ENCODE assay signal across 1 cellular context in the genomic region with DNA sequence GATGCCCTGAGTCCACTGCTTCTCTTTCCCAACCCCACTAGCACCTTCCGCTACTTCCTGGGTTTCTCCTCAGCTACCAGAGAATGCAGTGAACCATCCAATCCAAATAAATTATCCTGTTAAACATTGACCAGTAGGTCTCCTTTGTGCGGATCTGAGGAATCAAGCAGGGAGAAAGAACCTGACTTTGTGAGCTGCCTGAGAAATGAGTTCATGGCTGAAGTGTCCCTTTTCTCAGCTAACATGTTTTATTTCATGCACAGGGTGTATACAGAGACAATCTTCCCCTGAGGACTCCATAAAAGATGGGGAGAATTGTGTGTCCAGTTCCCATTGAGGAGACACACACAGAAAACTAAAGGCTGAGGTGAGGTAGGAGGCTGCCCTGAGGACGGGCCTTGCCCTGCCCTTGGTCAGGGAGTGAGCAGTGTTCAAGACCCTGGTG.
TF ChIP-seq lines count a peak whose summit lies in the region.

No MANE protein-coding gene starts in this region.

TF ChIP-seq in K562, 482 proteins besides CTCF, POLR2A, EP300 and RAD21 (continued from another document and continues in another):
- TF ChIP-seq, protein P1, sequence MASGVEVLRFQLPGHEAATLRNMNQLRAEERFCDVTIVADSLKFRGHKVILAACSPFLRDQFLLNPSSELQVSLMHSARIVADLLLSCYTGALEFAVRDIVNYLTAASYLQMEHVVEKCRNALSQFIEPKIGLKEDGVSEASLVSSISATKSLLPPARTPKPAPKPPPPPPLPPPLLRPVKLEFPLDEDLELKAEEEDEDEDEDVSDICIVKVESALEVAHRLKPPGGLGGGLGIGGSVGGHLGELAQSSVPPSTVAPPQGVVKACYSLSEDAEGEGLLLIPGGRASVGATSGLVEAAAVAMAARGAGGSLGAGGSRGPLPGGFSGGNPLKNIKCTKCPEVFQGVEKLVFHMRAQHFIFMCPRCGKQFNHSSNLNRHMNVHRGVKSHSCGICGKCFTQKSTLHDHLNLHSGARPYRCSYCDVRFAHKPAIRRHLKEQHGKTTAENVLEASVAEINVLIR (CRISPR knock-in tag; IDR thresholded peaks at IDR 0.05), result 0 out of 2 replicates have a peak, but pooled peaks have one; percentile 32
- TF ChIP-seq ZBTB26 (CRISPR knock-in tag; IDR thresholded peaks at IDR 0.05), result 0 out of 2 replicates have a peak, but pooled peaks have one; percentile 26
- TF ChIP-seq, protein P2, sequence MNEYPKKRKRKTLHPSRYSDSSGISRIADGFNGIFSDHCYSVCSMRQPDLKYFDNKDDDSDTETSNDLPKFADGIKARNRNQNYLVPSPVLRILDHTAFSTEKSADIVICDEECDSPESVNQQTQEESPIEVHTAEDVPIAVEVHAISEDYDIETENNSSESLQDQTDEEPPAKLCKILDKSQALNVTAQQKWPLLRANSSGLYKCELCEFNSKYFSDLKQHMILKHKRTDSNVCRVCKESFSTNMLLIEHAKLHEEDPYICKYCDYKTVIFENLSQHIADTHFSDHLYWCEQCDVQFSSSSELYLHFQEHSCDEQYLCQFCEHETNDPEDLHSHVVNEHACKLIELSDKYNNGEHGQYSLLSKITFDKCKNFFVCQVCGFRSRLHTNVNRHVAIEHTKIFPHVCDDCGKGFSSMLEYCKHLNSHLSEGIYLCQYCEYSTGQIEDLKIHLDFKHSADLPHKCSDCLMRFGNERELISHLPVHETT (CRISPR knock-in tag; conservative IDR thresholded peaks at IDR 0.05 in 1 of 2, IDR thresholded peaks at IDR 0.05 in 1 of 2), result no peak
- TF ChIP-seq STAG1 (CRISPR knock-in tag; IDR thresholded peaks at IDR 0.05; ENCODE audit: borderline replicate concordance), result peak; percentile 23; the same call in 1 of the 2 replicates
- TF ChIP-seq ZNF76 (CRISPR knock-in tag; IDR thresholded peaks at IDR 0.05; ENCODE audit: borderline replicate concordance), result 0 out of 2 replicates have a peak, but pooled peaks have one; percentile 10
- no peak for TF ChIP-seq MYNN (IDR thresholded peaks at IDR 0.05)
- 0 out of 2 replicates have a peak, but pooled peaks have one; percentile 21 for TF ChIP-seq MYNN (CRISPR knock-in tag; IDR thresholded peaks at IDR 0.05)
- TF ChIP-seq SAFB2 (IDR thresholded peaks at IDR 0.05; ENCODE audit: borderline replicate concordance, low read depth, low read length, severe bottlenecking), result no peak
- peak; percentile 58; the same call in 1 of the 2 replicates for TF ChIP-seq ZNF133 (CRISPR knock-in tag; IDR thresholded peaks at IDR 0.05)
- no peak for TF ChIP-seq GATA2 (CRISPR knock-in tag; IDR thresholded peaks at IDR 0.05)
- no peak for TF ChIP-seq PHTF2 (CRISPR knock-in tag; IDR thresholded peaks at IDR 0.05)
- TF ChIP-seq MYC (IDR thresholded peaks at IDR 0.05; ENCODE audit: low read depth, low read length), result 0 out of 2 replicates have a peak, but pooled peaks have one; percentile 22
- TF ChIP-seq MYC (CRISPR knock-in tag; IDR thresholded peaks at IDR 0.05; ENCODE audit: borderline replicate concordance, low read depth), result no peak
- peak; percentile 69; the same call in 1 of the 2 replicates for TF ChIP-seq ZNF785 (CRISPR knock-in tag; IDR thresholded peaks at IDR 0.05)
- 0 out of 2 replicates have a peak, but pooled peaks have one; percentile 37 for TF ChIP-seq ZNF79 (CRISPR knock-in tag; IDR thresholded peaks at IDR 0.05; ENCODE audit: low read depth)
- no peak for TF ChIP-seq SREBF1 (IDR thresholded peaks at IDR 0.05; ENCODE audit: borderline replicate concordance, low read depth, low read length)
- no peak for TF ChIP-seq POLR2H (tag; IDR thresholded peaks at IDR 0.05; ENCODE audit: low read depth)
- TF ChIP-seq CXXC5 (CRISPR knock-in tag; IDR thresholded peaks at IDR 0.05), result no peak
- TF ChIP-seq, protein P3, sequence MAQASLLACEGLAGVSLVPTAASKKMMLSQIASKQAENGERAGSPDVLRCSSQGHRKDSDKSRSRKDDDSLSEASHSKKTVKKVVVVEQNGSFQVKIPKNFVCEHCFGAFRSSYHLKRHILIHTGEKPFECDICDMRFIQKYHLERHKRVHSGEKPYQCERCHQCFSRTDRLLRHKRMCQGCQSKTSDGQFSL (CRISPR knock-in tag; IDR thresholded peaks at IDR 0.05), result no peak
- TF ChIP-seq, protein P3 (tag; IDR thresholded peaks at IDR 0.05), result no peak
- TF ChIP-seq ZNF354B (CRISPR knock-in tag; IDR thresholded peaks at IDR 0.05), result 0 out of 2 replicates have a peak, but pooled peaks have one; percentile 62
- TF ChIP-seq HOMEZ (CRISPR knock-in tag; IDR thresholded peaks at IDR 0.05), result peak; percentile 82; the same call in 1 of the 2 replicates
- 0 out of 2 replicates have a peak, but pooled peaks have one; percentile 16 for TF ChIP-seq ZKSCAN3 (CRISPR knock-in tag; IDR thresholded peaks at IDR 0.05)
- TF ChIP-seq TBL1XR1 (IDR thresholded peaks at IDR 0.05; ENCODE audit: low read length in 2 of 2), result 0 out of 4 replicates have a peak, but pooled peaks of 1 of the 2 experiments have one; percentile 22
- TF ChIP-seq ELF4 (CRISPR knock-in tag; IDR thresholded peaks at IDR 0.05), result peak; percentile 7; the same call in 1 of the 2 replicates
- 0 out of 2 replicates have a peak, but pooled peaks have one; percentile 69 for TF ChIP-seq OTX1 (CRISPR knock-in tag; IDR thresholded peaks at IDR 0.05)
- no peak for TF ChIP-seq ZC3H4 (CRISPR knock-in tag; IDR thresholded peaks at IDR 0.05; ENCODE audit: borderline replicate concordance)
- TF ChIP-seq MEIS2 (IDR thresholded peaks at IDR 0.05; ENCODE audit: partially characterized antibody), result no peak
- TF ChIP-seq ZC3H8 (IDR thresholded peaks at IDR 0.05), result no peak
- no peak for TF ChIP-seq EZH2 (IDR thresholded peaks at IDR 0.05; ENCODE audit: borderline replicate concordance, low read depth, low read length)
- no peak for TF ChIP-seq RUNX1 (IDR thresholded peaks at IDR 0.05; ENCODE audit: low read depth)
- TF ChIP-seq U2AF2 (optimal IDR thresholded peaks at IDR 0.05; ENCODE audit: low read depth, low read length), result no peak
- TF ChIP-seq, protein P4, sequence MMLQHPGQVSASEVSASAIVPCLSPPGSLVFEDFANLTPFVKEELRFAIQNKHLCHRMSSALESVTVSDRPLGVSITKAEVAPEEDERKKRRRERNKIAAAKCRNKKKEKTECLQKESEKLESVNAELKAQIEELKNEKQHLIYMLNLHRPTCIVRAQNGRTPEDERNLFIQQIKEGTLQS (IDR thresholded peaks at IDR 0.05), result no peak
- TF ChIP-seq, protein P4 (CRISPR knock-in tag; conservative IDR thresholded peaks at IDR 0.05), result 0 out of 2 replicates have a peak, but pooled peaks have one; percentile 25
- 0 out of 2 replicates have a peak, but pooled peaks have one; percentile 10 for TF ChIP-seq ZNF408 (CRISPR knock-in tag; IDR thresholded peaks at IDR 0.05; ENCODE audit: low read depth)
- TF ChIP-seq NCOA6 (IDR thresholded peaks at IDR 0.05), result no peak
- TF ChIP-seq PURB (CRISPR knock-in tag; IDR thresholded peaks at IDR 0.05; ENCODE audit: low read depth), result peak; percentile 79; the same call in 1 of the 2 replicates
- TF ChIP-seq, protein P5, sequence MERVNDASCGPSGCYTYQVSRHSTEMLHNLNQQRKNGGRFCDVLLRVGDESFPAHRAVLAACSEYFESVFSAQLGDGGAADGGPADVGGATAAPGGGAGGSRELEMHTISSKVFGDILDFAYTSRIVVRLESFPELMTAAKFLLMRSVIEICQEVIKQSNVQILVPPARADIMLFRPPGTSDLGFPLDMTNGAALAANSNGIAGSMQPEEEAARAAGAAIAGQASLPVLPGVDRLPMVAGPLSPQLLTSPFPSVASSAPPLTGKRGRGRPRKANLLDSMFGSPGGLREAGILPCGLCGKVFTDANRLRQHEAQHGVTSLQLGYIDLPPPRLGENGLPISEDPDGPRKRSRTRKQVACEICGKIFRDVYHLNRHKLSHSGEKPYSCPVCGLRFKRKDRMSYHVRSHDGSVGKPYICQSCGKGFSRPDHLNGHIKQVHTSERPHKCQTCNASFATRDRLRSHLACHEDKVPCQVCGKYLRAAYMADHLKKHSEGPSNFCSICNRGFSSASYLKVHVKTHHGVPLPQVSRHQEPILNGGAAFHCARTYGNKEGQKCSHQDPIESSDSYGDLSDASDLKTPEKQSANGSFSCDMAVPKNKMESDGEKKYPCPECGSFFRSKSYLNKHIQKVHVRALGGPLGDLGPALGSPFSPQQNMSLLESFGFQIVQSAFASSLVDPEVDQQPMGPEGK (CRISPR knock-in tag; IDR thresholded peaks at IDR 0.05; ENCODE audit: borderline replicate concordance), result 0 out of 2 replicates have a peak, but pooled peaks have one; percentile 32
- no peak for TF ChIP-seq NFIX (CRISPR knock-in tag; IDR thresholded peaks at IDR 0.05; ENCODE audit: low read depth)
- no peak for TF ChIP-seq TRIM28 (IDR thresholded peaks at IDR 0.05)
- peak; percentile 3; the same call in 1 of the 2 replicates for TF ChIP-seq IFI16 (CRISPR knock-in tag; IDR thresholded peaks at IDR 0.05)
- TF ChIP-seq TSC22D4 (tag; IDR thresholded peaks at IDR 0.05), result no peak
- TF ChIP-seq TEAD1 (CRISPR knock-in tag; IDR thresholded peaks at IDR 0.05), result 0 out of 4 replicates have a peak, but pooled peaks of 1 of the 2 experiments have one; percentile 25
- TF ChIP-seq SMC3 (conservative IDR thresholded peaks at IDR 0.05; ENCODE audit: insufficient read depth, low read depth, low read length), result peak; percentile 4; the same call in 1 of the 2 replicates
- TF ChIP-seq, protein P6, sequence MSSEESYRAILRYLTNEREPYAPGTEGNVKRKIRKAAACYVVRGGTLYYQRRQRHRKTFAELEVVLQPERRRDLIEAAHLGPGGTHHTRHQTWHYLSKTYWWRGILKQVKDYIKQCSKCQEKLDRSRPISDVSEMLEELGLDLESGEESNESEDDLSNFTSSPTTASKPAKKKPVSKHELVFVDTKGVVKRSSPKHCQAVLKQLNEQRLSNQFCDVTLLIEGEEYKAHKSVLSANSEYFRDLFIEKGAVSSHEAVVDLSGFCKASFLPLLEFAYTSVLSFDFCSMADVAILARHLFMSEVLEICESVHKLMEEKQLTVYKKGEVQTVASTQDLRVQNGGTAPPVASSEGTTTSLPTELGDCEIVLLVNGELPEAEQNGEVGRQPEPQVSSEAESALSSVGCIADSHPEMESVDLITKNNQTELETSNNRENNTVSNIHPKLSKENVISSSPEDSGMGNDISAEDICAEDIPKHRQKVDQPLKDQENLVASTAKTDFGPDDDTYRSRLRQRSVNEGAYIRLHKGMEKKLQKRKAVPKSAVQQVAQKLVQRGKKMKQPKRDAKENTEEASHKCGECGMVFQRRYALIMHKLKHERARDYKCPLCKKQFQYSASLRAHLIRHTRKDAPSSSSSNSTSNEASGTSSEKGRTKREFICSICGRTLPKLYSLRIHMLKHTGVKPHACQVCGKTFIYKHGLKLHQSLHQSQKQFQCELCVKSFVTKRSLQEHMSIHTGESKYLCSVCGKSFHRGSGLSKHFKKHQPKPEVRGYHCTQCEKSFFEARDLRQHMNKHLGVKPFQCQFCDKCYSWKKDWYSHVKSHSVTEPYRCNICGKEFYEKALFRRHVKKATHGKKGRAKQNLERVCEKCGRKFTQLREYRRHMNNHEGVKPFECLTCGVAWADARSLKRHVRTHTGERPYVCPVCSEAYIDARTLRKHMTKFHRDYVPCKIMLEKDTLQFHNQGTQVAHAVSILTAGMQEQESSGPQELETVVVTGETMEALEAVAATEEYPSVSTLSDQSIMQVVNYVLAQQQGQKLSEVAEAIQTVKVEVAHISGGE (CRISPR knock-in tag; IDR thresholded peaks at IDR 0.05), result peak in 1 of 3 experiments; percentile 61; a peak in 2 of 6 replicates
- 0 out of 2 replicates have a peak, but pooled peaks have one; percentile 18 for TF ChIP-seq ERF (CRISPR knock-in tag; IDR thresholded peaks at IDR 0.05)
- TF ChIP-seq ZNF41 (CRISPR knock-in tag; conservative IDR thresholded peaks at IDR 0.05), result 0 out of 2 replicates have a peak, but pooled peaks have one; percentile 42
